ENCODE assay signal across 19 cellular contexts in genomic region chr11:46367916-46368267, GRCh38. TPM values are rescaled to one million over a fixed set of nuclear protein-coding genes. Genes with fewer than 3 reads are reported as not detected.
DNase-seq lines count a peak whose midpoint lies in the region; ATAC-seq, FAIRE-seq and TF ChIP-seq lines count a peak whose summit lies in the region.
"Had no signal": no experiment of that assay in that cellular context is flagged by ENCODE, and none has a peak within 500 bp of the region (broad histone marks: within the 10 kb centered on the region; RNA-seq: fewer than 3 reads in every experiment).

No MANE protein-coding gene starts in this region.

- TF ChIP-seq EP300 in HepG2 (IDR thresholded peaks at IDR 0.05; ENCODE audit: low read depth in 2 of 2, low read length in 2 of 2) (no peak), HepG2 (CRISPR knock-in tag; IDR thresholded peaks at IDR 0.05; ENCODE audit: borderline replicate concordance) (no peak)

- H3K36me3 Mint-ChIP-seq in activated naive CD8-positive, alpha-beta T cell treated with anti-CD3 and anti-CD28 coated beads for 36 hours = peaks cover 18% of the 10 kb centered on the region
- peaks cover 5% of the 10 kb centered on the region for H3K36me3 Mint-ChIP-seq in activated naive CD8-positive, alpha-beta T cell treated with anti-CD3 and anti-CD28 coated beads, Interleukin-2, amount 50 U/mL, for 24 hours (ENCODE audit: low read depth)

- H3K9me3 Mint-ChIP-seq in activated naive CD8-positive, alpha-beta T cell treated with anti-CD3 and anti-CD28 coated beads for 36 hours = no peaks in the 10 kb centered on the region
- no peaks in the 10 kb centered on the region for H3K9me3 Mint-ChIP-seq in activated naive CD8-positive, alpha-beta T cell treated with anti-CD3 and anti-CD28 coated beads, Interleukin-2, amount 50 U/mL, for 24 hours
- no peaks in the 10 kb centered on the region for H3K9me3 Mint-ChIP-seq in stimulated activated naive CD8-positive, alpha-beta T cell treated with anti-CD3 and anti-CD28 coated beads, Interleukin-15, amount 100 ng/mL, for 72 hours
- H3K9me3 Mint-ChIP-seq: CD4-positive, alpha-beta memory T cell; endodermal cell; H9; immature natural killer cell had no signal

- H3K9ac ChIP-seq in NT2/D1 (ENCODE audit: insufficient read length, low read depth) (peak overlapping the region; percentile 47), HepG2 (ENCODE audit: insufficient read depth, low read depth, low read length) (no peak overlapping the region)

- ATAC-seq in activated naive CD8-positive, alpha-beta T cell treated with anti-CD3 and anti-CD28 coated beads, Interleukin-2, amount 50 U/mL, for 24 hours = no peak
- ATAC-seq in HepG2 = no peak
- no peak for ATAC-seq in stimulated activated naive CD8-positive, alpha-beta T cell treated with anti-CD3 and anti-CD28 coated beads, Interleukin-15, amount 100 ng/mL, for 72 hours
- ATAC-seq in GM19351 (IDR thresholded peaks at IDR 0.05; ENCODE audit: unreplicated experiment) = no peak

- WGBS in HepG2 (ENCODE audit: low lambda C conversion rate) = no CpG with 5 or more reads among the region's 12 CpGs

- H3K27ac Mint-ChIP-seq in activated naive CD8-positive, alpha-beta T cell treated with anti-CD3 and anti-CD28 coated beads for 36 hours = peak overlapping the region; percentile 90
- H3K27ac Mint-ChIP-seq in activated naive CD8-positive, alpha-beta T cell treated with anti-CD3 and anti-CD28 coated beads, Interleukin-2, amount 50 U/mL, for 24 hours = no peak overlapping the region
- H3K27ac Mint-ChIP-seq in stimulated activated naive CD8-positive, alpha-beta T cell treated with anti-CD3 and anti-CD28 coated beads, Interleukin-15, amount 100 ng/mL, for 72 hours = peak overlapping the region in 1 of 2 donors; percentile 27

- H3K9me3 ChIP-seq in NT2/D1 (ENCODE audit: insufficient read depth, low read length) (no peaks in the 10 kb centered on the region), HepG2 (ENCODE audit: low read length) (no peaks in the 10 kb centered on the region)
- H3K9me3 ChIP-seq: heart left ventricle had no signal

- no peaks in the 10 kb centered on the region for H3K79me2 ChIP-seq in HepG2 (ENCODE audit: insufficient read depth, low read length)

- H2AFZ ChIP-seq in HepG2 (ENCODE audit: low read length) = no peak overlapping the region

- no TSS peak for BruUV-seq in HepG2 (replicated peaks; lab: Mats Ljungman, UMichigan)

- H3K27me3 ChIP-seq in NT2/D1 (ENCODE audit: insufficient read depth, insufficient read length) (no peaks in the 10 kb centered on the region), HepG2 (ENCODE audit: control insufficient read depth in 1 of 2, insufficient read depth in 2 of 2, low read length in 2 of 2) (no peaks in the 10 kb centered on the region)
- H3K27me3 ChIP-seq: heart left ventricle had no signal

- H3K4me1 ChIP-seq in NT2/D1 (ENCODE audit: insufficient read depth, insufficient read length) (peaks cover 43% of the 10 kb centered on the region), HepG2 (ENCODE audit: insufficient read depth, low read length) (peaks cover 17% of the 10 kb centered on the region)

- no peak for DNase-seq in activated naive CD8-positive, alpha-beta T cell treated with anti-CD3 and anti-CD28 coated beads for 36 hours
- no peak for DNase-seq in activated naive CD8-positive, alpha-beta T cell treated with anti-CD3 and anti-CD28 coated beads, Interleukin-2, amount 50 U/mL, for 24 hours
- no peak for DNase-seq in NT2/D1 (ENCODE audit: low read depth, low spot score)
- no peak for DNase-seq in HepG2 (ENCODE audit: low spot score)
- DNase-seq in stimulated activated naive CD8-positive, alpha-beta T cell treated with anti-CD3 and anti-CD28 coated beads, Interleukin-15, amount 100 ng/mL, for 72 hours = no peak
- no peak for DNase-seq in GM10266 (ENCODE audit: extremely low spot score)
- DNase-seq: NCI-H187, RPMI8226 had no signal

- in situ Hi-C loops in HepG2 (cut with HindIII; ENCODE audit: extremely low pct_ligation_motif_present, low pct_unique_long_range_greater_than_20kb) = no loop called here

- POLR2A ChIA-PET in HepG2 (lab: Yijun Ruan, JAX) = no interaction called here

- intact Hi-C loops in HepG2 (cut with micrococcal nuclease; ENCODE audit: unreplicated experiment) = no loop called here

- H3K27me3 Mint-ChIP-seq in activated naive CD8-positive, alpha-beta T cell treated with anti-CD3 and anti-CD28 coated beads for 36 hours = no peaks in the 10 kb centered on the region
- H3K27me3 Mint-ChIP-seq in activated naive CD8-positive, alpha-beta T cell treated with anti-CD3 and anti-CD28 coated beads, Interleukin-2, amount 50 U/mL, for 24 hours = no peaks in the 10 kb centered on the region
- H3K27me3 Mint-ChIP-seq in stimulated activated naive CD8-positive, alpha-beta T cell treated with anti-CD3 and anti-CD28 coated beads, Interleukin-15, amount 100 ng/mL, for 72 hours = no peaks in the 10 kb centered on the region
- H3K27me3 Mint-ChIP-seq: CD4-positive, alpha-beta memory T cell had no signal

- no peak for TF ChIP-seq CTCF in HepG2 (CRISPR knock-in tag; IDR thresholded peaks at IDR 0.05)
- no peak for TF ChIP-seq CTCF in GM10266 (IDR thresholded peaks at IDR 0.05; ENCODE audit: control insufficient read depth, insufficient read depth, low read depth, missing control alignments)

- FAIRE-seq in HepG2 (lab: Jason Lieb, UNC) = no peak
- FAIRE-seq: TTC549 had no signal

- TF ChIP-seq POLR2A in HepG2 (IDR thresholded peaks at IDR 0.05; ENCODE audit: insufficient read depth in 1 of 2, low read depth in 2 of 2, low read length in 2 of 2) = no peak

- peaks cover 77% of the 10 kb centered on the region for H3K36me3 ChIP-seq in NT2/D1 (ENCODE audit: insufficient read depth, insufficient read length, low read length)
- peaks cover 1 to 14% of the 10 kb centered on the region in 2 experiments; a peak in 2 of 5 replicates for H3K36me3 ChIP-seq in HepG2 (replicated peaks in 1 of 2; ENCODE audit: control insufficient read depth in 1 of 2, insufficient read depth in 2 of 2, low read length in 2 of 2)

- no peaks in the 10 kb centered on the region for H4K20me1 ChIP-seq in HepG2 (ENCODE audit: insufficient read depth, low read length)

- no peak overlapping the region for H3K27ac ChIP-seq in HepG2 (ENCODE audit: extremely low read length, insufficient read depth, low read length)
- H3K27ac ChIP-seq in temporal lobe (ENCODE audit: low read depth, low read length) = peak overlapping the region; percentile 47

- H3K4me3 ChIP-seq in NT2/D1 (ENCODE audit: insufficient read length, low read depth) (no peak overlapping the region), HepG2 (replicated peaks in 1 of 3; ENCODE audit: insufficient read depth in 1 of 3, low read depth in 2 of 3, low read length in 3 of 3) (no peak overlapping the region)

- H3K4me1 Mint-ChIP-seq in activated naive CD8-positive, alpha-beta T cell treated with anti-CD3 and anti-CD28 coated beads for 36 hours = peaks cover 26% of the 10 kb centered on the region
- H3K4me1 Mint-ChIP-seq in activated naive CD8-positive, alpha-beta T cell treated with anti-CD3 and anti-CD28 coated beads, Interleukin-2, amount 50 U/mL, for 24 hours = peaks cover 27% of the 10 kb centered on the region
- peaks cover 66% of the 10 kb centered on the region for H3K4me1 Mint-ChIP-seq in stimulated activated naive CD8-positive, alpha-beta T cell treated with anti-CD3 and anti-CD28 coated beads, Interleukin-15, amount 100 ng/mL, for 72 hours

- CTCF ChIA-PET in HepG2 (lab: Yijun Ruan, JAX; ENCODE audit: low intra/inter-chr PET ratio, low total read pairs) = interaction anchor here (0.7 to 1.2 kb wide), 2 partner anchors 121 to 129 kb away, joined by 3 to 4 read pairs; no protein-coding TSS in a partner anchor

- H3K4me3 Mint-ChIP-seq in activated naive CD8-positive, alpha-beta T cell treated with anti-CD3 and anti-CD28 coated beads for 36 hours = no peak overlapping the region
- H3K4me3 Mint-ChIP-seq in activated naive CD8-positive, alpha-beta T cell treated with anti-CD3 and anti-CD28 coated beads, Interleukin-2, amount 50 U/mL, for 24 hours = no peak overlapping the region
- H3K4me3 Mint-ChIP-seq in stimulated activated naive CD8-positive, alpha-beta T cell treated with anti-CD3 and anti-CD28 coated beads, Interleukin-15, amount 100 ng/mL, for 72 hours = peak overlapping the region in 1 of 2 donors; percentile 77
- H3K4me3 Mint-ChIP-seq: CD4-positive, alpha-beta memory T cell; endodermal cell; H9 had no signal

- no peak overlapping the region for H3K4me2 ChIP-seq in HepG2 (ENCODE audit: low read depth, low read length)

- TF ChIP-seq RAD21 in HepG2 (CRISPR knock-in tag; IDR thresholded peaks at IDR 0.05) = no peak

RNA-seq across cellular contexts. Expression of gene MDK, which starts 13.6 kb away (rescaled TPM):
- total RNA-seq in activated naive CD8-positive, alpha-beta T cell treated with anti-CD3 and anti-CD28 coated beads for 36 hours = 1 to 10 TPM; 3.4 to 3.6 TPM
- total RNA-seq in HepG2 (2016; rRNA removed; fragmentation: Illumina TruSeq; extraction: Trizol) (149 and 312 TPM in 2 replicates), temporal lobe (38.1 TPM)
- total RNA-seq in HepG2 (2016; cell fraction: cytosol; rRNA removed; fragmentation: Illumina TruSeq; extraction: Trizol; ENCODE audit: low read depth) = 310 and 356 TPM in 2 replicates
- total RNA-seq in HepG2 (2016; cell fraction: insoluble cytoplasmic fraction; rRNA removed; fragmentation: Illumina TruSeq; extraction: Trizol) = 138 and 308 TPM in 2 replicates
- total RNA-seq in HepG2 (2016; cell fraction: membrane; rRNA removed; fragmentation: Illumina TruSeq; extraction: Trizol) = 284 and 347 TPM in 2 replicates
- total RNA-seq in HepG2 (2016; cell fraction: nucleus; rRNA removed; fragmentation: Illumina TruSeq; extraction: Trizol) = 197 and 254 TPM in 2 replicates
- polyA plus RNA-seq in HepG2 (2011; rRNA removed) = 355 and 407 TPM in 2 replicates
- 510 and 850 TPM in 2 replicates for polyA plus RNA-seq in HepG2 (2011; cell fraction: cytosol; rRNA removed)
- polyA plus RNA-seq in HepG2 (2011; cell fraction: nucleus; rRNA removed) = 205 and 210 TPM in 2 replicates
- polyA plus RNA-seq in HepG2 (2012) = 127 and 170 TPM in 2 replicates
- polyA plus RNA-seq in HepG2 (2016; cell fraction: cytosol; fragmentation: Illumina TruSeq; extraction: Trizol; ENCODE audit: low read depth) = 699 and 772 TPM in 2 replicates
- polyA plus RNA-seq in HepG2 (2016; cell fraction: insoluble cytoplasmic fraction; fragmentation: Illumina TruSeq; extraction: Trizol; ENCODE audit: low read depth) = 298 and 351 TPM in 2 replicates
- 584 and 631 TPM in 2 replicates for polyA plus RNA-seq in HepG2 (2016; cell fraction: membrane; fragmentation: Illumina TruSeq; extraction: Trizol; ENCODE audit: low read depth)
- polyA plus RNA-seq in HepG2 (2016; cell fraction: nucleus; fragmentation: Illumina TruSeq; extraction: Trizol; ENCODE audit: insufficient read depth, low read depth) = 829 and 892 TPM in 2 replicates
- 1.3 and 126 TPM in 2 replicates for polyA minus RNA-seq in HepG2 (2011; rRNA and poly(A)+ RNA removed; ENCODE audit: low replicate concordance)
- polyA minus RNA-seq in HepG2 (2011; cell fraction: cytosol; rRNA and poly(A)+ RNA removed) = 66.8 and 86.0 TPM in 2 replicates
- polyA minus RNA-seq in HepG2 (2011; cell fraction: nucleus; rRNA and poly(A)+ RNA removed) = 18.5 and 19.3 TPM in 2 replicates
- polyA plus RNA-seq: CD4-positive, alpha-beta memory T cell had no signal

RNA-seq across cellular contexts. Expression of gene DGKZ, which starts 20.6 kb away (rescaled TPM):
- total RNA-seq in activated naive CD8-positive, alpha-beta T cell treated with anti-CD3 and anti-CD28 coated beads for 36 hours = 100 to 1,000 TPM in 1 of 2 experiments, 10 to 100 TPM in 1; 100.0 to 101 TPM
- total RNA-seq in HepG2 (2016; rRNA removed; fragmentation: Illumina TruSeq; extraction: Trizol) (14.6 and 20.7 TPM in 2 replicates), temporal lobe (33.7 TPM)
- 11.9 and 13.2 TPM in 2 replicates for total RNA-seq in HepG2 (2016; cell fraction: cytosol; rRNA removed; fragmentation: Illumina TruSeq; extraction: Trizol; ENCODE audit: low read depth)
- total RNA-seq in HepG2 (2016; cell fraction: insoluble cytoplasmic fraction; rRNA removed; fragmentation: Illumina TruSeq; extraction: Trizol) = 11.6 and 19.8 TPM in 2 replicates
- total RNA-seq in HepG2 (2016; cell fraction: membrane; rRNA removed; fragmentation: Illumina TruSeq; extraction: Trizol) = 26.9 and 29.6 TPM in 2 replicates
- total RNA-seq in HepG2 (2016; cell fraction: nucleus; rRNA removed; fragmentation: Illumina TruSeq; extraction: Trizol) = 18.5 and 22.1 TPM in 2 replicates
- 15.8 and 17.6 TPM in 2 replicates for polyA plus RNA-seq in HepG2 (2011; rRNA removed)
- 8.8 and 15.2 TPM in 2 replicates for polyA plus RNA-seq in HepG2 (2011; cell fraction: cytosol; rRNA removed)
- 108 and 162 TPM in 2 replicates for polyA plus RNA-seq in HepG2 (2011; cell fraction: nucleus; rRNA removed)
- 11.6 and 19.4 TPM in 2 replicates for polyA plus RNA-seq in HepG2 (2012)
- polyA plus RNA-seq in HepG2 (2016; cell fraction: cytosol; fragmentation: Illumina TruSeq; extraction: Trizol; ENCODE audit: low read depth) = 18.6 and 18.8 TPM in 2 replicates
- polyA plus RNA-seq in HepG2 (2016; cell fraction: insoluble cytoplasmic fraction; fragmentation: Illumina TruSeq; extraction: Trizol; ENCODE audit: low read depth) = 21.9 and 30.3 TPM in 2 replicates
- 44.5 and 49.9 TPM in 2 replicates for polyA plus RNA-seq in HepG2 (2016; cell fraction: membrane; fragmentation: Illumina TruSeq; extraction: Trizol; ENCODE audit: low read depth)
- polyA plus RNA-seq in HepG2 (2016; cell fraction: nucleus; fragmentation: Illumina TruSeq; extraction: Trizol; ENCODE audit: insufficient read depth, low read depth) = 65.9 and 71.9 TPM in 2 replicates
- polyA minus RNA-seq in HepG2 (2011; rRNA and poly(A)+ RNA removed; ENCODE audit: low replicate concordance) = 43.2 and 71.9 TPM in 2 replicates
- polyA minus RNA-seq in HepG2 (2011; cell fraction: cytosol; rRNA and poly(A)+ RNA removed) = 12.3 and 14.8 TPM in 2 replicates
- polyA minus RNA-seq in HepG2 (2011; cell fraction: nucleus; rRNA and poly(A)+ RNA removed) = 15.9 and 16.9 TPM in 2 replicates

RNA-seq across cellular contexts. Expression of gene CHRM4, which starts 23.7 kb away (rescaled TPM):
- total RNA-seq in activated naive CD8-positive, alpha-beta T cell treated with anti-CD3 and anti-CD28 coated beads for 36 hours = under 1 TPM in 1 of 2 experiments, not detected in 1; 0.14 TPM
- total RNA-seq in HepG2 (2016; rRNA removed; fragmentation: Illumina TruSeq; extraction: Trizol) (0.13 TPM in 1 of 2 replicates, not detected in the other), temporal lobe (1.2 TPM)
- total RNA-seq in HepG2 (2016; cell fraction: cytosol; rRNA removed; fragmentation: Illumina TruSeq; extraction: Trizol; ENCODE audit: low read depth) = not detected in 2 replicates
- 0.11 TPM in 1 of 2 replicates, not detected in the other for total RNA-seq in HepG2 (2016; cell fraction: insoluble cytoplasmic fraction; rRNA removed; fragmentation: Illumina TruSeq; extraction: Trizol)
- 0.15 TPM in 1 of 2 replicates, not detected in the other for total RNA-seq in HepG2 (2016; cell fraction: membrane; rRNA removed; fragmentation: Illumina TruSeq; extraction: Trizol)
- 0.25 TPM in 1 of 2 replicates, not detected in the other for total RNA-seq in HepG2 (2016; cell fraction: nucleus; rRNA removed; fragmentation: Illumina TruSeq; extraction: Trizol)
- 0.21 and 0.22 TPM in 2 replicates for polyA plus RNA-seq in HepG2 (2011; rRNA removed)
- polyA plus RNA-seq in HepG2 (2011; cell fraction: cytosol; rRNA removed) = 0.12 and 0.19 TPM in 2 replicates
- polyA plus RNA-seq in HepG2 (2011; cell fraction: nucleus; rRNA removed) = 0.43 and 0.85 TPM in 2 replicates
- polyA plus RNA-seq in HepG2 (2012) = 0.27 TPM in 1 of 2 replicates, not detected in the other
- 0.08 TPM in 1 of 2 replicates, not detected in the other for polyA plus RNA-seq in HepG2 (2016; cell fraction: cytosol; fragmentation: Illumina TruSeq; extraction: Trizol; ENCODE audit: low read depth)
- 0.15 TPM in 1 of 2 replicates, not detected in the other for polyA plus RNA-seq in HepG2 (2016; cell fraction: insoluble cytoplasmic fraction; fragmentation: Illumina TruSeq; extraction: Trizol; ENCODE audit: low read depth)
- polyA plus RNA-seq in HepG2 (2016; cell fraction: membrane; fragmentation: Illumina TruSeq; extraction: Trizol; ENCODE audit: low read depth) = 0.21 TPM in 1 of 2 replicates, not detected in the other
- polyA plus RNA-seq in HepG2 (2016; cell fraction: nucleus; fragmentation: Illumina TruSeq; extraction: Trizol; ENCODE audit: insufficient read depth, low read depth) = 0.41 TPM in 1 of 2 replicates, not detected in the other
- 0.58 and 0.90 TPM in 2 replicates for polyA minus RNA-seq in HepG2 (2011; rRNA and poly(A)+ RNA removed; ENCODE audit: low replicate concordance)
- polyA minus RNA-seq in HepG2 (2011; cell fraction: cytosol; rRNA and poly(A)+ RNA removed) = not detected in 2 replicates
- 0.50 and 0.52 TPM in 2 replicates for polyA minus RNA-seq in HepG2 (2011; cell fraction: nucleus; rRNA and poly(A)+ RNA removed)
- total RNA-seq: CD4-positive, alpha-beta memory T cell; fibroblast of lung; posterior vena cava; ureter had no signal
